Comparison of ENCODE assay signal across 11 cellular contexts in the genomic region with DNA sequence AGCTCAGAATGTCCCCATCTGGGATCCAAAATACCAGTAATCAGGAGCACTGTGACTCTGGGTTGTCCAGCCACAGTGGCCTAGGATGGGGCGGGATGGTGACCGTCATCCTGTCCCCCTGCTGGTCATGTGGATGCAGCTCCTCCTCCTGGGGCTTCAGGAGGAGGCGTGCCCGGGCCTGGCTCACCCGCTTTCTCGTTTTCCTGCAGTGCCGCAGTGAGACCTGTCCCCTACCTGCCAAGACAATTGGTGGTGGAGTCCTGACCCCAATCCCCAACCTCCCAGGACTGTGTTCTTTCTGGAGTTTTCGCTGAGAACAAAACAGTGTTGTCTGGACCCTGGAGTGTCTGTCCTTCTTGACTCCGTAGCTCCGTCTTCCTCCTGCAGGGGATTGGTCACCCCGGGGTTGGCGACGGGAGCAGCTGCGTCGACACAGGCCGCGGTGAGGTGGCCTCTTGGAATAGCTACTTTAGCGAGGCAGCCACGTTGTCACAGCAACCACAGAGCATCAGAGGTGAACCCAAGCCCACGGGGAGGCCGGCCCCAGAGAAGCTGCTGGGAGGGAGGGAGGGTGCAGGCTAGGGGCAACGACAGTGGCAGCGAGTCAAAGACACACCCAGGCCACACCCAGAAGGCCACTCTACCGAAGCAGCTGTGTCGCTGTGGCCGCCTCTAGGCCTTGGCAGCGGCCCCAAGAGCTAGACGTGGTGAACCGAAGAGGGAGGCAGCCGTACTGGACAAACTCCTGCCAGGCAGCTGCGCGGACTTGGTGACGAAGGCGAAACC. TPM values are rescaled to one million over a fixed set of nuclear protein-coding genes. Genes with fewer than 3 reads are reported as not detected.
DNase-seq lines count a peak whose midpoint lies in the region; ATAC-seq and TF ChIP-seq lines count a peak whose summit lies in the region.
"Had no signal": no experiment of that assay in that cellular context is flagged by ENCODE, and none has a peak within 500 bp of the region (broad histone marks: within the 10 kb centered on the region; RNA-seq: fewer than 3 reads in every experiment).

No MANE protein-coding gene starts in this region.

- intact Hi-C loops in left ventricle myocardium inferior (cut with micrococcal nuclease), result no loop called here
- intact Hi-C loops in Right ventricle myocardium superior (cut with DNase I), result no loop called here

- TF ChIP-seq EP300 in upper lobe of left lung (IDR thresholded peaks at IDR 0.05), result no peak

- no peak overlapping the region for H3K4me3 ChIP-seq in left ventricle myocardium inferior
- H3K4me3 ChIP-seq in hepatocyte, result no peak overlapping the region
- H3K4me3 ChIP-seq in upper lobe of left lung, result no peak overlapping the region
- H3K4me3 ChIP-seq: BLaER1 treated with 17β-estradiol and CSF1 and Interleukin-3, amounts not matched to agents 10 nM and 100 nM had no signal

- TF ChIP-seq CTCF in left ventricle myocardium inferior (IDR thresholded peaks at IDR 0.05; ENCODE audit: borderline replicate concordance) (peak; percentile 23), hepatocyte (IDR thresholded peaks at IDR 0.05; ENCODE audit: poor library complexity) (no peak), upper lobe of left lung (IDR thresholded peaks at IDR 0.05) (peak in 2 of 6 experiments; percentile 19 to 31)

- no peaks in the 10 kb centered on the region for H4K20me1 ChIP-seq in hepatocyte (ENCODE audit: insufficient read depth, poor library complexity, severe bottlenecking)
- H4K20me1 ChIP-seq: BLaER1 treated with 17β-estradiol and CSF1 and Interleukin-3, amounts not matched to agents 10 nM and 100 nM had no signal

- DNase-seq in left ventricle myocardium inferior, result no peak
- DNase-seq in Right ventricle myocardium superior, result no peak
- peak; percentile 97 for DNase-seq in RPMI8226
- peak; percentile 20 for DNase-seq in hepatocyte (ENCODE audit: low spot score)
- DNase-seq in upper lobe of left lung, result peak; percentile 79 to 82
- no peak for DNase-seq in amniotic stem cell (lab: John Stamatoyannopoulos, UW)
- DNase-seq in GM19240 (ENCODE audit: insufficient read length, low spot score), result no peak

- H3K9me2 ChIP-seq in hepatocyte (replicated peaks; ENCODE audit: insufficient read depth), result no peaks in the 10 kb centered on the region

- H3K9me3 ChIP-seq in left ventricle myocardium inferior (replicated peaks), result no peaks in the 10 kb centered on the region
- H3K9me3 ChIP-seq in hepatocyte (ENCODE audit: low read depth), result no peaks in the 10 kb centered on the region
- H3K9me3 ChIP-seq in upper lobe of left lung, result no peaks in the 10 kb centered on the region
- H3K9me3 ChIP-seq: BLaER1 treated with 17β-estradiol and CSF1 and Interleukin-3, amounts not matched to agents 10 nM and 100 nM had no signal

- peaks cover 51% of the 10 kb centered on the region for H3K27me3 ChIP-seq in left ventricle myocardium inferior (ENCODE audit: low read depth)
- H3K27me3 ChIP-seq in hepatocyte, result no peaks in the 10 kb centered on the region
- no peaks in the 10 kb centered on the region for H3K27me3 ChIP-seq in upper lobe of left lung
- H3K27me3 ChIP-seq: BLaER1 treated with 17β-estradiol and CSF1 and Interleukin-3, amounts not matched to agents 10 nM and 100 nM had no signal

- no peaks in the 10 kb centered on the region for H3K79me2 ChIP-seq in hepatocyte

- no peaks in the 10 kb centered on the region for H3K36me3 ChIP-seq in left ventricle myocardium inferior
- no peaks in the 10 kb centered on the region for H3K36me3 ChIP-seq in hepatocyte (replicated peaks; ENCODE audit: insufficient read depth, low read depth)
- H3K36me3 ChIP-seq in upper lobe of left lung, result no peaks in the 10 kb centered on the region
- H3K36me3 ChIP-seq: BLaER1 treated with 17β-estradiol and CSF1 and Interleukin-3, amounts not matched to agents 10 nM and 100 nM had no signal

- H3K4me1 ChIP-seq in left ventricle myocardium inferior (no peaks in the 10 kb centered on the region), hepatocyte (ENCODE audit: insufficient read depth) (no peaks in the 10 kb centered on the region), upper lobe of left lung (peaks cover 0 to 8% (median 0%) of the 10 kb centered on the region in 4 donors)

- WGBS in hepatocyte (ENCODE audit: low lambda C conversion rate, missing lambda C conversion rate), result 73% methylated on average over 28 of the region's 34 CpGs
- WGBS in upper lobe of left lung, 2 donors, result 53% methylated on average over 24 to 27 of the region's 34 CpGs

- ATAC-seq in Right ventricle myocardium superior (ENCODE audit: poor library complexity) (no peak), upper lobe of left lung (ENCODE audit: low FRiP score in 2 of 2) (peak; percentile 38 to 84), GM19397 (IDR thresholded peaks at IDR 0.05; ENCODE audit: unreplicated experiment) (no peak)
- ATAC-seq: Panc1 had no signal

- no peak for TF ChIP-seq POLR2A in upper lobe of left lung (IDR thresholded peaks at IDR 0.05)

- H3K4me2 ChIP-seq in hepatocyte, result no peak overlapping the region

- H3K27ac ChIP-seq in left ventricle myocardium inferior (replicated peaks) (no peak overlapping the region), hepatocyte (no peak overlapping the region), upper lobe of left lung (peak overlapping the region in 1 of 4 donors; percentile 7)
- H3K27ac ChIP-seq: epithelial cell of prostate had no signal

- H2AFZ ChIP-seq in hepatocyte, result no peak overlapping the region

RNA-seq across cellular contexts. Expression of gene EMC10, which starts 10.1 kb away (rescaled TPM):
- total RNA-seq in left ventricle myocardium inferior (97.7 TPM), Right ventricle myocardium superior (68.7 TPM), hepatocyte (147 and 160 TPM in 2 replicates), upper lobe of left lung (100 to 1,000 TPM in 4 of 6 donors, 10 to 100 TPM in 2; 83.8 to 155 (median 121) TPM)
- polyA plus RNA-seq in hepatocyte, result 31.3 and 35.6 TPM in 2 replicates

RNA-seq across cellular contexts. Expression of gene GARIN5A, which starts 10.5 kb away (rescaled TPM):
- 1.3 TPM for total RNA-seq in left ventricle myocardium inferior
- 2.0 TPM for total RNA-seq in Right ventricle myocardium superior
- 2.7 and 5.0 TPM in 2 replicates for total RNA-seq in hepatocyte
- polyA plus RNA-seq in hepatocyte, result 10.4 and 11.5 TPM in 2 replicates
- total RNA-seq in upper lobe of left lung, result 10 to 100 TPM in 1 of 6 donors, 1 to 10 TPM in 4, not detected in 1; 2.4 to 10.1 (median 3.0) TPM

RNA-seq across cellular contexts. Expression of gene MYBPC2, which starts 33.5 kb away (rescaled TPM):
- total RNA-seq in left ventricle myocardium inferior, result not detected
- not detected for total RNA-seq in Right ventricle myocardium superior
- total RNA-seq in hepatocyte, result 0.07 and 0.16 TPM in 2 replicates
- polyA plus RNA-seq in hepatocyte, result 0.04 TPM in 1 of 2 replicates, not detected in the other
- under 1 TPM in 2 of 6 donors, not detected in 4; 0.09 to 0.17 TPM for total RNA-seq in upper lobe of left lung

RNA-seq across cellular contexts. Expression of gene JOSD2, which starts 44.8 kb away (rescaled TPM):
- total RNA-seq in left ventricle myocardium inferior, result 28.6 TPM
- 39.8 TPM for total RNA-seq in Right ventricle myocardium superior
- total RNA-seq in hepatocyte, result 19.0 and 28.1 TPM in 2 replicates
- 81.8 and 82.9 TPM in 2 replicates for polyA plus RNA-seq in hepatocyte
- total RNA-seq in upper lobe of left lung, result 10 to 100 TPM; 22.6 to 59.2 (median 40.1) TPM

RNA-seq across cellular contexts. Expression of gene SPIB, which starts 47.4 kb away (rescaled TPM):
- total RNA-seq in left ventricle myocardium inferior (not detected), Right ventricle myocardium superior (not detected), hepatocyte (2.8 TPM in 2 replicates), upper lobe of left lung (1 to 10 TPM in 1 of 6 donors, under 1 TPM in 3, not detected in 2; 0.13 to 2.1 (median 0.56) TPM)
- polyA plus RNA-seq in hepatocyte, result 0.63 and 1.7 TPM in 2 replicates

Comparison
In these comparisons a context has a peak if more than half of its experiments do, and no peak if none do; other contexts are left out.
1. DNase-seq: peak in RPMI8226 (single experiment), hepatocyte (single experiment) and upper lobe of left lung (2 of 2); none in left ventricle myocardium inferior (single experiment), Right ventricle myocardium superior (single experiment), amniotic stem cell (single experiment) and GM19240 (single experiment).
2. ATAC-seq: peak in upper lobe of left lung (2 of 2); none in Right ventricle myocardium superior (single experiment) and GM19397 (single experiment).